Comparison of ENCODE assay signal across 8 cellular contexts in genomic region chr12:12726543-12727093, GRCh38. TPM values are rescaled to one million over a fixed set of nuclear protein-coding genes. Genes with fewer than 3 reads are reported as not detected.
DNase-seq lines count a peak whose midpoint lies in the region; ATAC-seq and TF ChIP-seq lines count a peak whose summit lies in the region.

No MANE protein-coding gene starts in this region.

- H3K4me1 ChIP-seq in BE2C (no peaks in the 10 kb centered on the region), gastrocnemius medialis (peaks cover 19 to 22% of the 10 kb centered on the region in 2 donors)

- TF ChIP-seq CTCF in BE2C (IDR thresholded peaks at IDR 0.05; ENCODE audit: low read depth, low read length) (no peak), VCaP (conservative IDR thresholded peaks at IDR 0.05) (no peak), gastrocnemius medialis (IDR thresholded peaks at IDR 0.05 in 4 of 5, conservative IDR thresholded peaks at IDR 0.05 in 1 of 5) (no peak)

- TF ChIP-seq POLR2A in gastrocnemius medialis (IDR thresholded peaks at IDR 0.05): no peak

- in situ Hi-C loops in gastrocnemius medialis (cut with MboI; ENCODE audit: low sequenced_read_pairs in 4 of 4): no loop called here

- H3K27ac ChIP-seq in VCaP (peak overlapping the region; percentile 99), gastrocnemius medialis (peak overlapping the region; percentile 96 to 99 (median 98))

- H3K9me3 ChIP-seq in BE2C: no peaks in the 10 kb centered on the region
- H3K9me3 ChIP-seq in gastrocnemius medialis: no peaks in the 10 kb centered on the region

- H3K4me3 ChIP-seq in BE2C (ENCODE audit: low read depth, low read length) (peak overlapping the region; percentile 92), gastrocnemius medialis (peak overlapping the region; percentile 66 to 88 (median 80))

- H3K36me3 ChIP-seq in BE2C (peaks cover 18% of the 10 kb centered on the region), gastrocnemius medialis (no peaks in the 10 kb centered on the region)

- H3K27me3 ChIP-seq in BE2C (no peaks in the 10 kb centered on the region), gastrocnemius medialis (no peaks in the 10 kb centered on the region)

- DNase-seq in BE2C (no peak), HCEC 1CT (peak; percentile 90), foreskin melanocyte (peak; percentile 51), gastrocnemius medialis (no peak), C1 segment of cervical spinal cord (lab: John Stamatoyannopoulos, UW) (no peak)

- no peak for ATAC-seq in gastrocnemius medialis
- no peak for ATAC-seq in HG03469 (IDR thresholded peaks at IDR 0.05; ENCODE audit: unreplicated experiment)
- no peak for ATAC-seq in HG02588 (IDR thresholded peaks at IDR 0.05; ENCODE audit: unreplicated experiment)

- intact Hi-C loops in gastrocnemius medialis (cut with DNase I; ENCODE audit: low total_unique reads): loop anchor here (2.0 to 5.0 kb wide), 2 partner anchors 274 to 349 kb away; partner anchors contain the start of gene HEBP1

RNA-seq across cellular contexts. Expression of gene CDKN1B, which starts 9.4 kb away (rescaled TPM):
- 105 TPM for polyA plus RNA-seq in BE2C (2012; ENCODE audit: insufficient read depth, insufficient read length, low read depth)
- total RNA-seq in gastrocnemius medialis: 10 to 100 TPM; 43.6 to 76.4 (median 56.6) TPM

RNA-seq across cellular contexts. Expression of gene GPR19, which starts 30.6 kb away (rescaled TPM):
- polyA plus RNA-seq in BE2C (2012; ENCODE audit: insufficient read depth, insufficient read length, low read depth): 5.6 TPM
- not detected for total RNA-seq in gastrocnemius medialis

RNA-seq across cellular contexts. Expression of gene APOLD1, which starts 58.8 kb away (rescaled TPM):
- polyA plus RNA-seq in BE2C (2012; ENCODE audit: insufficient read depth, insufficient read length, low read depth): 3.2 TPM
- total RNA-seq in gastrocnemius medialis: 10 to 100 TPM; 25.8 to 73.7 (median 67.7) TPM

Comparison
In these comparisons a context has a peak if more than half of its experiments do, and no peak if none do; other contexts are left out.
1. DNase-seq: peak in HCEC 1CT (single experiment) and foreskin melanocyte (single experiment); none in BE2C (single experiment), gastrocnemius medialis (0 of 2) and C1 segment of cervical spinal cord (0 of 14).